In the genomic region with DNA sequence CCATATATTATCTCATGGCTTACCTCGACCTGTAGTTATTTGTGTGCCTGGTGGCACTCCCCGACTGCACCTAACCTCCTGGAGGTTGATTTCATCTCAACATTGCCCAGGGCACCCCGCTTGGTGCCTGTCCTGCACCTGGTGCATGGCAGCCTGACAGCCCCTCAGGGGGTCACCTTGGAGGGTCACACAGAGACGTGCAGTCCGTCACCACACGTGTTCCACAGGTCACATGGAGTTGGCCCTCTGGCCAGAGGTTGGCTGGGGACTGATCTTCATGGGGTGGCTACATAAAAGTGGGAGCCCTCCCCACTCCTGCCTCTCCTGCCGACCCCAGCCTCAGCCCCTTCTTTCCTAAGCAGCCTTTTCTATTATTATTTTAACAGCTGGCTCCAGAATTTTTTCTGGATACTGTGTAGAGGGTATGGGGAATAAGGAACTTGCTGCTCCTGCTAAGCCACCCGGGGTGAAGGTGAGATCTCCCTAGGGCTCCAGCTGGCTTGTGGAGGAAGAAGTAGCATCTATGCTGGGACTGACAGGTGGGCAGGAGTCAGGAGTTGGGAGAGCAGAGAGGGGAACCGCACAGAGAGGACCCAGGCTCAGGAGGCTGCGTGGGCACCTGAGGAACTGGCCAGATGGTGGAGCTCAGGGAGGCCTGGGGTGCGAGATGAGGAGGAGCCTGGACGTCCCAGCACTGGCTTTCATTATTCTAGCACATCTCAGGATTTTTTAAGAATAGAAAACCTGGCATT, we compare ENCODE assay signal across 29 cellular contexts.
"Had no signal": no experiment of that assay in that cellular context is flagged by ENCODE, and none has a peak within 500 bp of the region (broad histone marks: within the 10 kb centered on the region; RNA-seq: fewer than 3 reads in every experiment).

No MANE protein-coding gene starts in this region.

- H3K4me2 ChIP-seq: smooth muscle cell had no signal

- H3K9me3 ChIP-seq: ascending aorta, esophagus squamous epithelium, neutrophil, ovary, prostate gland, suprapubic skin, tibial artery had no signal

- H3K4me1 ChIP-seq: ascending aorta, left ventricle myocardium inferior, prostate gland, suprapubic skin, tibial artery had no signal

- ATAC-seq: activated CD4-positive, CD25-positive, alpha-beta regulatory T cell treated with anti-CD3 and anti-CD28 coated beads, Interleukin-2, amount 50 U/mL, for 24 hours; activated T-cell treated with anti-CD3 and anti-CD28 coated beads, Interleukin-2, amount 50 U/mL, for 72 hours; natural killer cell; SK-N-SH treated with all-trans-retinoic acid at 6 μM for 48 hours; T-helper 17 cell had no signal

- H3K27ac ChIP-seq: ascending aorta, cardiac muscle cell, esophagus squamous epithelium, left ventricle myocardium inferior, neutrophil, ovary, prostate gland, suprapubic skin, tibial artery, WERI-Rb-1 had no signal

- H3K36me3 ChIP-seq: ascending aorta, cardiac muscle cell, esophagus squamous epithelium, left ventricle myocardium inferior, neutrophil, ovary, prostate gland, suprapubic skin, tibial artery, WERI-Rb-1 had no signal

- H3K4me3 ChIP-seq: ascending aorta, cardiac muscle cell, esophagus squamous epithelium, left ventricle myocardium inferior, lung, ovary, prostate gland, smooth muscle cell, suprapubic skin, tibial artery had no signal

- DNase-seq: activated CD4-positive, alpha-beta memory T cell treated with anti-CD3 and anti-CD28 coated beads for 36 hours; activated CD4-positive, alpha-beta T cell treated with anti-CD3 and anti-CD28 coated beads for 48 hours; activated effector memory CD4-positive, alpha-beta T cell treated with Interleukin-2 at 50 U/mL for 16 hours; activated naive CD4-positive, alpha-beta T cell treated with Interleukin-2 at 50 U/mL for 16 hours; activated naive CD8-positive, alpha-beta T cell treated with anti-CD3 and anti-CD28 coated beads, Interleukin-2, amount 10 ng/mL, durations not matched to agents 7 days and 5 days; activated T-cell treated with anti-CD3 and anti-CD28 coated beads for 4 hours; activated T-cell treated with anti-CD3 and anti-CD28 coated beads, Interleukin-2, amount 50 U/mL, for 72 hours; esophagus squamous epithelium; foreskin melanocyte; left ventricle myocardium inferior; mesendoderm; natural killer cell; retina; stimulated activated CD4-positive, alpha-beta T cell treated with anti-CD3 and anti-CD28 coated beads, Interleukin-1b, Interleukin-23, amount 100 ng/mL, for 48 hours; stimulated activated naive CD4-positive, alpha-beta T cell; T-helper 17 cell; T1000; tibial artery; WERI-Rb-1 had no signal

- H3K27me3 ChIP-seq: ascending aorta, ovary, suprapubic skin, tibial artery had no signal
